Comparison of ENCODE assay signal across 17 cellular contexts in the genomic region with DNA sequence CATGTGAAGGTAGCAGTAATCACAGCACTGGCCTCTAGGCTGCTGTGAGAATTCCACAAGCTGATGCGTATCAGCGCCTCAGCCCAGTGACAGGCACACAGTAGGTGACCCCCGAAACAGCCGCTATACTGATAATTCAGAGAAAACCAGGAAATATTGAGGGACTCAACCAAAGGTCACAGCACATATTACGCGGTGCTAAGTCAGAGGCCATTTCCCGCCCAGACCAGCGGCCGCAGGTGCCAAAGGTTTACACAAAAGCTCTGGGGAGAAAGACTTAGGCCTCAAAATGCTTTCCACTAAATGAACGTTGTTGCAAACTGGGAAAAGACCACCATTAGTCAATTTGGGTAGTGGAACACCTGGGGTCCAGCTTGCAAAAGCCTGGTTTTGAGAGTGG. TPM values are rescaled to one million over a fixed set of nuclear protein-coding genes. Genes with fewer than 3 reads are reported as not detected.
DNase-seq lines count a peak whose midpoint lies in the region; ATAC-seq, FAIRE-seq and TF ChIP-seq lines count a peak whose summit lies in the region.
"Had no signal": no experiment of that assay in that cellular context is flagged by ENCODE, and none has a peak within 500 bp of the region (broad histone marks: within the 10 kb centered on the region; RNA-seq: fewer than 3 reads in every experiment).

No MANE protein-coding gene starts in this region.

- no peak overlapping the region for H3K4me3 Mint-ChIP-seq in activated CD4-positive, alpha-beta T cell treated with anti-CD3 and anti-CD28 coated beads, Interleukin-2, amount 10 ng/mL, durations not matched to agents 7 days and 5 days
- peak overlapping the region; percentile 11 to 85 (median 41) for H3K4me3 Mint-ChIP-seq in CD4-positive, alpha-beta memory T cell
- H3K4me3 Mint-ChIP-seq in naive thymus-derived CD4-positive, alpha-beta T cell = peak overlapping the region in 9 of 10 donors; percentile 25 to 90 (median 82)

- peak overlapping the region; percentile 57 to 90; a peak in 3 of 4 replicates for H3K9ac ChIP-seq in K562 (ENCODE audit: insufficient read depth in 1 of 2, low read depth in 2 of 2, low read length in 2 of 2)

- peak overlapping the region; percentile 5 for H3K27ac Mint-ChIP-seq in activated CD4-positive, alpha-beta T cell treated with anti-CD3 and anti-CD28 coated beads, Interleukin-2, amount 10 ng/mL, durations not matched to agents 7 days and 5 days
- H3K27ac Mint-ChIP-seq in CD4-positive, alpha-beta memory T cell = peak overlapping the region in 6 of 7 donors; percentile 35 to 93 (median 88)
- H3K27ac Mint-ChIP-seq in naive thymus-derived CD4-positive, alpha-beta T cell = peak overlapping the region in 5 of 9 donors; percentile 7 to 96 (median 88)

- H4K20me1 ChIP-seq in K562 (replicated peaks; ENCODE audit: control insufficient read depth, insufficient read depth, low read length) = no peaks in the 10 kb centered on the region; the same call in 1 of the 2 replicates

- POLR2A ChIA-PET in activated CD4-positive, alpha-beta T cell treated with anti-CD3 and anti-CD28 coated beads, Interleukin-2, amount 10 ng/mL, durations not matched to agents 7 days and 5 days (lab: Charles Lee) = no interaction called here
- POLR2A ChIA-PET in CD4-positive, alpha-beta memory T cell (lab: Charles Lee; ENCODE audit: partially characterized antibody) = interaction anchor here (1.5 to 13.4 kb wide), 3 partner anchors 11 to 43 kb away, joined by 4 to 283 read pairs (median 6); no protein-coding TSS in a partner anchor
- POLR2A ChIA-PET in K562 (lab: Yijun Ruan, JAX) = interaction anchor here (0.6 to 1.5 kb wide), 4 partner anchors 10 to 1507 kb away, joined by 3 to 12 read pairs (median 4); no protein-coding TSS in a partner anchor
- POLR2A ChIA-PET in naive thymus-derived CD4-positive, alpha-beta T cell (lab: Charles Lee) = interaction anchor here (0.7 to 2.5 kb wide), 7 partner anchors 10 to 58 kb away, joined by 3 to 31 read pairs (median 4); no protein-coding TSS in a partner anchor

- BruUV-seq in K562 (replicated peaks; lab: Mats Ljungman, UMichigan) = no TSS peak

- H3K4me2 ChIP-seq in K562 (ENCODE audit: insufficient read depth, low read length) = peak overlapping the region; percentile 63

- no peak for TF ChIP-seq EP300 in K562 (IDR thresholded peaks at IDR 0.05; ENCODE audit: low read length)

- no peak for ATAC-seq in K562
- no peak for ATAC-seq in naive thymus-derived CD4-positive, alpha-beta T cell
- no peak for ATAC-seq in aorta (ENCODE audit: low FRiP score)

- intact Hi-C loops in CD4-positive, alpha-beta memory T cell (cut with micrococcal nuclease) = no loop called here
- intact Hi-C loops in K562 (cut with micrococcal nuclease) (loop anchor here (5.0 kb wide), 4 partner anchors 52 to 223 kb away; a partner anchor contains a TSS), aorta (cut with DNase I) (no loop called here)
- intact Hi-C loops in naive thymus-derived CD4-positive, alpha-beta T cell (cut with micrococcal nuclease) = loop anchor here in 1 of 2 donors (2.0 to 5.0 kb wide), 3 partner anchors 17 to 223 kb away; a partner anchor contains a TSS

- H3K36me3 Mint-ChIP-seq in activated CD4-positive, alpha-beta T cell treated with anti-CD3 and anti-CD28 coated beads, Interleukin-2, amount 10 ng/mL, durations not matched to agents 7 days and 5 days (ENCODE audit: low read depth) = peaks cover 2% of the 10 kb centered on the region
- peaks cover 0 to 4% of the 10 kb centered on the region in 2 donors for H3K36me3 Mint-ChIP-seq in CD4-positive, alpha-beta memory T cell
- H3K36me3 Mint-ChIP-seq in naive thymus-derived CD4-positive, alpha-beta T cell = no peaks in the 10 kb centered on the region

- H3K4me3 ChIP-seq in CD4-positive, alpha-beta memory T cell (ENCODE audit: low read length in 2 of 2) = no peak overlapping the region
- peak overlapping the region; percentile 13; the same call in 1 of the 2 replicates for H3K4me3 ChIP-seq in K562
- H3K4me3 ChIP-seq in naive thymus-derived CD4-positive, alpha-beta T cell (ENCODE audit: low read length) = no peak overlapping the region
- H3K4me3 ChIP-seq in aorta (ENCODE audit: low read length in 2 of 2) = no peak overlapping the region
- H3K4me3 ChIP-seq: MG63 had no signal

- no peak for TF ChIP-seq POLR2A in K562 (conservative IDR thresholded peaks at IDR 0.05)

- H3K4me1 ChIP-seq in CD4-positive, alpha-beta memory T cell (ENCODE audit: insufficient read depth, low read length) = peaks cover 75% of the 10 kb centered on the region
- H3K4me1 ChIP-seq in K562 (replicated peaks in 1 of 2; ENCODE audit: control insufficient read depth in 2 of 2, insufficient read depth in 2 of 2, low read length in 2 of 2) (peaks cover 59 to 77% of the 10 kb centered on the region in 2 experiments), aorta (ENCODE audit: control insufficient read depth in 1 of 2, insufficient read depth in 2 of 2, low read length in 2 of 2) (no peaks in the 10 kb centered on the region)
- peaks cover 12 to 50% of the 10 kb centered on the region in 2 donors for H3K4me1 ChIP-seq in naive thymus-derived CD4-positive, alpha-beta T cell (ENCODE audit: control insufficient read depth in 2 of 2, insufficient read depth in 2 of 2, low read length in 2 of 2)

- no peaks in the 10 kb centered on the region for H3K36me3 ChIP-seq in CD4-positive, alpha-beta memory T cell (ENCODE audit: insufficient read depth, low read length)
- peaks cover 8% of the 10 kb centered on the region; the same call in 2 of the 3 replicates for H3K36me3 ChIP-seq in K562 (ENCODE audit: control insufficient read depth, insufficient read depth, low read length)
- peaks cover 0 to 3% (median 0%) of the 10 kb centered on the region in 3 experiments for H3K36me3 ChIP-seq in naive thymus-derived CD4-positive, alpha-beta T cell (ENCODE audit: control insufficient read depth in 2 of 3, insufficient read depth in 3 of 3, low read length in 3 of 3)
- no peaks in the 10 kb centered on the region for H3K36me3 ChIP-seq in aorta (ENCODE audit: control insufficient read depth in 1 of 2, insufficient read depth in 2 of 2, low read length in 1 of 2)
- H3K36me3 ChIP-seq: MG63 had no signal

- WGBS in K562 (ENCODE audit: insufficient coverage, low coverage, missing lambda C conversion rate) = 33% methylated on average over 10 of the region's 10 CpGs
- 93 to 95% methylated on average over 10 of the region's 10 CpGs for WGBS in aorta, 2 donors

- TF ChIP-seq RAD21 in K562 (CRISPR knock-in tag; conservative IDR thresholded peaks at IDR 0.05 in 1 of 2, IDR thresholded peaks at IDR 0.05 in 1 of 2) = no peak

- H3K27me3 Mint-ChIP-seq in activated CD4-positive, alpha-beta T cell treated with anti-CD3 and anti-CD28 coated beads, Interleukin-2, amount 10 ng/mL, durations not matched to agents 7 days and 5 days = no peaks in the 10 kb centered on the region
- H3K27me3 Mint-ChIP-seq in CD4-positive, alpha-beta memory T cell = no peaks in the 10 kb centered on the region
- peaks cover 0 to 2% (median 0%) of the 10 kb centered on the region in 5 donors for H3K27me3 Mint-ChIP-seq in naive thymus-derived CD4-positive, alpha-beta T cell

- H3K9me3 Mint-ChIP-seq in activated CD4-positive, alpha-beta T cell treated with anti-CD3 and anti-CD28 coated beads, Interleukin-2, amount 10 ng/mL, durations not matched to agents 7 days and 5 days = no peaks in the 10 kb centered on the region
- H3K9me3 Mint-ChIP-seq in CD4-positive, alpha-beta memory T cell = no peaks in the 10 kb centered on the region
- no peaks in the 10 kb centered on the region for H3K9me3 Mint-ChIP-seq in naive thymus-derived CD4-positive, alpha-beta T cell

- H3K27me3 ChIP-seq in CD4-positive, alpha-beta memory T cell (ENCODE audit: insufficient read depth, low read length) = no peaks in the 10 kb centered on the region
- H3K27me3 ChIP-seq in K562 (ENCODE audit: control insufficient read depth in 2 of 2, insufficient read depth in 2 of 2, low read length in 2 of 2) = no peaks in the 10 kb centered on the region
- H3K27me3 ChIP-seq in naive thymus-derived CD4-positive, alpha-beta T cell (ENCODE audit: control insufficient read depth in 2 of 2, insufficient read depth in 2 of 2, low read length in 2 of 2) = no peaks in the 10 kb centered on the region
- H3K27me3 ChIP-seq in aorta (ENCODE audit: control insufficient read depth in 1 of 2, insufficient read depth in 2 of 2, low read length in 1 of 2) = no peaks in the 10 kb centered on the region
- H3K27me3 ChIP-seq: MG63 had no signal

- peaks cover 30% of the 10 kb centered on the region for H3K4me1 Mint-ChIP-seq in activated CD4-positive, alpha-beta T cell treated with anti-CD3 and anti-CD28 coated beads, Interleukin-2, amount 10 ng/mL, durations not matched to agents 7 days and 5 days
- peaks cover 0 to 38% (median 17%) of the 10 kb centered on the region in 4 donors for H3K4me1 Mint-ChIP-seq in CD4-positive, alpha-beta memory T cell
- peaks cover 0 to 52% (median 34%) of the 10 kb centered on the region in 7 donors for H3K4me1 Mint-ChIP-seq in naive thymus-derived CD4-positive, alpha-beta T cell

- TF ChIP-seq CTCF in K562 (IDR thresholded peaks at IDR 0.05 in 2 of 3, conservative IDR thresholded peaks at IDR 0.05 in 1 of 3; ENCODE audit: insufficient read depth in 2 of 3, low read depth in 1 of 3, low read length in 3 of 3) = no peak

- no peak overlapping the region for H2AFZ ChIP-seq in K562 (ENCODE audit: low read depth, low read length)

- no peak for DNase-seq in activated CD4-positive, alpha-beta T cell treated with anti-CD3 and anti-CD28 coated beads, Interleukin-2, amount 10 ng/mL, durations not matched to agents 7 days and 5 days
- DNase-seq in activated CD4-positive, alpha-beta T cell treated with anti-CD3 and anti-CD28 coated beads for 4 hours = no peak
- no peak for DNase-seq in CD4-positive, alpha-beta memory T cell
- peak in 1 of 4 experiments; percentile 54 for DNase-seq in K562 (ENCODE audit: extremely low read depth in 1 of 4, low spot score in 3 of 4)
- DNase-seq in naive thymus-derived CD4-positive, alpha-beta T cell = no peak
- DNase-seq in middle frontal gyrus (ENCODE audit: extremely low spot score, low spot score) = no peak
- no peak for DNase-seq in NCI-H1105 (lab: John Stamatoyannopoulos, UW)
- DNase-seq in aorta = no peak
- DNase-seq: HCEC 1CT, MG63, NCI-H1105 treated with DMSO at 0.1 percent for 48 hours, NCI-H187 treated with DMSO at 0.1 percent for 48 hours, NCI-H510A, SHP77 had no signal

- H3K27ac ChIP-seq in CD4-positive, alpha-beta memory T cell (ENCODE audit: low read depth, low read length) = no peak overlapping the region
- H3K27ac ChIP-seq in K562 (ENCODE audit: extremely low read depth, low read depth, low read length) = peak overlapping the region; percentile 71
- peak overlapping the region; percentile 70 for H3K27ac ChIP-seq in naive thymus-derived CD4-positive, alpha-beta T cell (ENCODE audit: low read depth, low read length)
- H3K27ac ChIP-seq in aorta (ENCODE audit: low read depth in 1 of 2, low read length in 2 of 2) = no peak overlapping the region
- H3K27ac ChIP-seq: 22Rv1 had no signal

- CTCF ChIA-PET in activated CD4-positive, alpha-beta T cell treated with anti-CD3 and anti-CD28 coated beads, Interleukin-2, amount 10 ng/mL, durations not matched to agents 7 days and 5 days (lab: Charles Lee) = interaction anchor here (1.4 kb wide), 1 partner anchor 37 kb away, joined by 3 read pairs; no protein-coding TSS in a partner anchor
- CTCF ChIA-PET in CD4-positive, alpha-beta memory T cell (lab: Charles Lee; ENCODE audit: partially characterized antibody) = interaction anchor here (0.8 to 1.6 kb wide), 2 partner anchors 39 to 56 kb away, joined by 3 to 5 read pairs; no protein-coding TSS in a partner anchor
- CTCF ChIA-PET in K562 (lab: Yijun Ruan, JAX; ENCODE audit: low intra/inter-chr PET ratio) = no interaction called here
- CTCF ChIA-PET in naive thymus-derived CD4-positive, alpha-beta T cell (lab: Charles Lee) = interaction anchor here (2.9 kb wide), 1 partner anchor 40 kb away, joined by 14 read pairs; no protein-coding TSS in a partner anchor

- FAIRE-seq in K562 (lab: Jason Lieb, UNC) = peak; percentile 52
- FAIRE-seq: GM18507, RCC 7860 had no signal

- H3K79me2 ChIP-seq in K562 (ENCODE audit: control insufficient read depth, insufficient read depth, low read length) = peaks cover 85% of the 10 kb centered on the region

- in situ Hi-C loops in K562 (cut with MboI) = no loop called here

- H3K9me3 ChIP-seq in CD4-positive, alpha-beta memory T cell (ENCODE audit: control insufficient read depth in 1 of 2, low read length in 2 of 2) = no peaks in the 10 kb centered on the region
- no peaks in the 10 kb centered on the region for H3K9me3 ChIP-seq in K562 (replicated peaks; ENCODE audit: control insufficient read depth, insufficient read depth, low read depth, low read length)
- no peaks in the 10 kb centered on the region for H3K9me3 ChIP-seq in naive thymus-derived CD4-positive, alpha-beta T cell (ENCODE audit: control insufficient read depth in 2 of 3, low read length in 3 of 3)
- H3K9me3 ChIP-seq in aorta (ENCODE audit: control insufficient read depth, low read length) = no peaks in the 10 kb centered on the region
- H3K9me3 ChIP-seq: MG63 had no signal

- H3K9me1 ChIP-seq in K562 (ENCODE audit: control insufficient read depth, insufficient read depth, low read length) = no peaks in the 10 kb centered on the region

RNA-seq across cellular contexts. Expression of a gene that starts 4.9 kb away (rescaled TPM):
- 10 to 100 TPM; 26.1 to 27.4 TPM for total RNA-seq in activated CD4-positive, alpha-beta T cell treated with anti-CD3 and anti-CD28 coated beads, Interleukin-2, amount 10 ng/mL, durations not matched to agents 7 days and 5 days
- total RNA-seq in CD4-positive, alpha-beta memory T cell = 10 to 100 TPM; 71.0 to 74.2 TPM
- polyA plus RNA-seq in CD4-positive, alpha-beta memory T cell = 10 to 100 TPM in 1 of 2 donors, 1 to 10 TPM in 1; 7.0 to 23.9 TPM
- total RNA-seq in K562 (2011; cell fraction: chromatin; rRNA removed; ENCODE audit: low replicate concordance) = 83.7 and 101 TPM in 2 replicates
- 37.2 and 38.4 TPM in 2 replicates for total RNA-seq in K562 (2011; cell fraction: nucleolus; rRNA removed)
- 54.0 and 63.1 TPM in 2 replicates for total RNA-seq in K562 (2011; cell fraction: nucleoplasm; rRNA removed)
- total RNA-seq in K562 (2014; rRNA removed) = 14.8 and 17.9 TPM in 2 replicates
- 9.7 and 10.6 TPM in 2 replicates for total RNA-seq in K562 (2014; rRNA removed; fragmentation: Illumina TruSeq; extraction: Trizol)
- total RNA-seq in K562 (2015; rRNA removed; fragmentation: Illumina TruSeq; extraction: Trizol) = 13.8 and 14.1 TPM in 2 replicates
- 33.2 and 36.2 TPM in 2 replicates for total RNA-seq in K562 (2021)
- 11.6 and 15.4 TPM in 2 replicates for polyA plus RNA-seq in K562 (2011; rRNA removed)
- polyA plus RNA-seq in K562 (2011; cell fraction: cytosol; rRNA removed) = 9.9 and 14.8 TPM in 2 replicates
- polyA plus RNA-seq in K562 (2011; cell fraction: nucleus; rRNA removed) = 42.8 and 74.6 TPM in 2 replicates
- 15.9 and 17.9 TPM in 2 replicates for polyA plus RNA-seq in K562 (2012)
- polyA plus RNA-seq in K562 (2014; fragmentation: Illumina TruSeq; extraction: Trizol) = 14.8 and 16.0 TPM in 2 replicates
- 1 to 10 TPM; 5.1 to 6.6 TPM for polyA plus RNA-seq in K562 (2014; fragmentation: Nextera tagmentation; extraction: Ambion mirVana)
- 13.6 and 15.9 TPM in 2 replicates for polyA plus RNA-seq in K562 (2014; rRNA removed)
- polyA minus RNA-seq in K562 (2011; rRNA and poly(A)+ RNA removed) = 10.1 and 11.5 TPM in 2 replicates
- 15.5 and 25.2 TPM in 2 replicates for polyA minus RNA-seq in K562 (2011; cell fraction: cytosol; rRNA and poly(A)+ RNA removed)
- 17.2 and 19.1 TPM in 2 replicates for polyA minus RNA-seq in K562 (2011; cell fraction: nucleus; rRNA and poly(A)+ RNA removed)
- total RNA-seq in naive thymus-derived CD4-positive, alpha-beta T cell = 10 to 100 TPM; 29.4 to 81.9 (median 74.6) TPM
- 10 to 100 TPM; 17.3 to 23.5 TPM for polyA plus RNA-seq in naive thymus-derived CD4-positive, alpha-beta T cell
- 10 to 100 TPM; 13.0 to 29.5 TPM for total RNA-seq in aorta
- polyA plus RNA-seq in aorta = 1 to 10 TPM; 2.3 to 3.0 TPM

Comparison
In these comparisons a context has a peak if more than half of its experiments do, and no peak if none do; other contexts are left out.
1. H3K27ac Mint-ChIP-seq: peak in every context shown above with its lines; median percentile 88 in naive thymus-derived CD4-positive, alpha-beta T cell; 88 in CD4-positive, alpha-beta memory T cell; 5 in activated CD4-positive, alpha-beta T cell treated with anti-CD3 and anti-CD28 coated beads, Interleukin-2, amount 10 ng/mL, durations not matched to agents 7 days and 5 days.
2. H3K27ac ChIP-seq: peak in K562 (single experiment) and naive thymus-derived CD4-positive, alpha-beta T cell (single experiment); none in CD4-positive, alpha-beta memory T cell (single experiment) and aorta (0 of 2).